13 cellular contexts compared by ENCODE assay signal in the genomic region with DNA sequence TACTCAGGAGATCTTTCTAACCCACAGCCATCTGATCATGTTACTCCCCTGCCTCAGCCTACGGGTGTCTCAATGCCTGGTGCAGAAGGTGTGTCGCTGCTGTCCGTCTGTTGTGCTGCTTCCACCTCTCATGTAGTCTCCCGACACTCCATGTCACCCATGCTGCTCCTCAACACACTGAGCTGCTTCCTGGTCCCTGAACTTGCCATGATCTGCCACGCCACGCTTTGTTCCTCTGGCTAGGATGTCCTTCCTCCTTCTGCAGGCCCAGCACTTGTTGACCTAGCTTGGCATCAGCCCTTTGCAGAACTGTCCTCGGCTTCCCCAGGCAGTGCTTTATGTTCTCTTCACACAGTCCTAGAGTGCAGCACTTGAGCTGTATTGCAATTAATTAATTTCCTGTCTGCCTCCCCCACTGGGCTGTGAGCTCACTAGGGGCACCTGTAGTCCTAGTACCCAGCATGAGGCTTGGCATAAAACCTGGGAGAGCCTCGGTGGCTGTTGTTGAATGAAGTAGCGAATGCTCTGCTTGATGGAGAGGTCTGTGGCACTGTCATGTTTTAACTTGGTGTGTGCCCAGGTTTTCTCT. TPM values are rescaled to one million over a fixed set of nuclear protein-coding genes. Genes with fewer than 3 reads are reported as not detected.
DNase-seq lines count a peak whose midpoint lies in the region; ATAC-seq and TF ChIP-seq lines count a peak whose summit lies in the region.
"Had no signal": no experiment of that assay in that cellular context is flagged by ENCODE, and none has a peak within 500 bp of the region (broad histone marks: within the 10 kb centered on the region; RNA-seq: fewer than 3 reads in every experiment).

No MANE protein-coding gene starts in this region.

- no peak for TF ChIP-seq CTCF in GM23338 (conservative IDR thresholded peaks at IDR 0.05; ENCODE audit: low read depth in 2 of 2)
- TF ChIP-seq CTCF in neural progenitor cell (IDR thresholded peaks at IDR 0.05) = no peak

- intact Hi-C loops in CD4-positive, alpha-beta memory T cell (cut with micrococcal nuclease) = no loop called here
- intact Hi-C loops in head of caudate nucleus (cut with DNase I) = no loop called here
- intact Hi-C loops in activated T-helper 2 cell treated with anti-CD3 and anti-CD28 coated beads, Interferon-gamma antibody, Interleukin-2, Interleukin-4, amounts not matched to agents 10 μg/mL and 5 μg/mL and 100 μg/mL, durations not matched to agents 14 hours and 24 hours and 36 hours (cut with micrococcal nuclease) = no loop called here

- H3K4me1 ChIP-seq in CD4-positive, alpha-beta memory T cell (ENCODE audit: insufficient read depth, low read length) = peaks cover 45% of the 10 kb centered on the region
- H3K4me1 ChIP-seq in GM23338 (ENCODE audit: insufficient read depth) (peaks cover 31% of the 10 kb centered on the region), neural progenitor cell (peaks cover 26% of the 10 kb centered on the region)

- peaks cover 50% of the 10 kb centered on the region for H3K36me3 ChIP-seq in CD4-positive, alpha-beta memory T cell (ENCODE audit: insufficient read depth, low read length)
- H3K36me3 ChIP-seq in GM23338 (ENCODE audit: insufficient read depth) = peaks cover 25% of the 10 kb centered on the region; the same call in 1 of the 2 replicates
- H3K36me3 ChIP-seq in neural progenitor cell = no peaks in the 10 kb centered on the region

- H3K4me2 ChIP-seq in GM23338 = no peak overlapping the region
- H3K4me2 ChIP-seq in neural progenitor cell = no peak overlapping the region

- no peaks in the 10 kb centered on the region for H3K9me3 ChIP-seq in CD4-positive, alpha-beta memory T cell (ENCODE audit: control insufficient read depth in 1 of 2, low read length in 2 of 2)
- no peaks in the 10 kb centered on the region for H3K9me3 ChIP-seq in neural progenitor cell (ENCODE audit: low read depth)

- H3K36me3 Mint-ChIP-seq in CD4-positive, alpha-beta memory T cell = peaks cover 26 to 78% of the 10 kb centered on the region in 2 donors
- H3K36me3 Mint-ChIP-seq in GM23338 (ENCODE audit: low read depth) = peaks cover 38% of the 10 kb centered on the region
- peaks cover 100% of the 10 kb centered on the region for H3K36me3 Mint-ChIP-seq in activated T-helper 17 cell treated with anti-CD3 and anti-CD28 coated beads, Interleukin-2, amount 50 U/mL, for 72 hours (ENCODE audit: low read depth)
- H3K36me3 Mint-ChIP-seq in neural progenitor cell = peaks cover 23% of the 10 kb centered on the region
- H3K36me3 Mint-ChIP-seq in activated T-helper 2 cell treated with anti-CD3 and anti-CD28 coated beads, Interferon-gamma antibody, Interleukin-2, Interleukin-4, amounts not matched to agents 10 μg/mL and 5 μg/mL and 100 μg/mL, durations not matched to agents 14 hours and 24 hours and 36 hours (ENCODE audit: low read depth) = peaks cover 66% of the 10 kb centered on the region

- no peak overlapping the region for H3K27ac ChIP-seq in CD4-positive, alpha-beta memory T cell (ENCODE audit: low read depth, low read length)
- H3K27ac ChIP-seq in GM23338 (ENCODE audit: low read depth) (no peak overlapping the region), neural progenitor cell (no peak overlapping the region)
- H3K27ac ChIP-seq: parathyroid adenoma had no signal

- H4K20me1 ChIP-seq in GM23338 (replicated peaks; ENCODE audit: insufficient read depth) (peaks cover 54% of the 10 kb centered on the region), neural progenitor cell (ENCODE audit: low read depth) (peaks cover 74% of the 10 kb centered on the region)

- no peaks in the 10 kb centered on the region for H3K27me3 Mint-ChIP-seq in CD4-positive, alpha-beta memory T cell
- peaks cover 7% of the 10 kb centered on the region for H3K27me3 Mint-ChIP-seq in GM23338 (ENCODE audit: insufficient read depth, low read depth, poor library complexity)
- H3K27me3 Mint-ChIP-seq in activated T-helper 17 cell treated with anti-CD3 and anti-CD28 coated beads, Interleukin-2, amount 50 U/mL, for 72 hours = no peaks in the 10 kb centered on the region
- H3K27me3 Mint-ChIP-seq in neural progenitor cell (ENCODE audit: insufficient read depth, low read depth) = peaks cover 10% of the 10 kb centered on the region
- H3K27me3 Mint-ChIP-seq in activated T-helper 2 cell treated with anti-CD3 and anti-CD28 coated beads, Interferon-gamma antibody, Interleukin-2, Interleukin-4, amounts not matched to agents 10 μg/mL and 5 μg/mL and 100 μg/mL, durations not matched to agents 14 hours and 24 hours and 36 hours (ENCODE audit: low read depth) = no peaks in the 10 kb centered on the region

- peaks cover 36 to 49% (median 43%) of the 10 kb centered on the region in 4 donors for H3K4me1 Mint-ChIP-seq in CD4-positive, alpha-beta memory T cell
- H3K4me1 Mint-ChIP-seq in GM23338 (peaks cover 42% of the 10 kb centered on the region), neural progenitor cell (peaks cover 44% of the 10 kb centered on the region)
- H3K4me1 Mint-ChIP-seq in activated T-helper 17 cell treated with anti-CD3 and anti-CD28 coated beads, Interleukin-2, amount 50 U/mL, for 72 hours = peaks cover 54% of the 10 kb centered on the region
- peaks cover 33% of the 10 kb centered on the region for H3K4me1 Mint-ChIP-seq in activated T-helper 2 cell treated with anti-CD3 and anti-CD28 coated beads, Interferon-gamma antibody, Interleukin-2, Interleukin-4, amounts not matched to agents 10 μg/mL and 5 μg/mL and 100 μg/mL, durations not matched to agents 14 hours and 24 hours and 36 hours (ENCODE audit: low read depth)

- CTCF ChIA-PET in CD4-positive, alpha-beta memory T cell (lab: Charles Lee; ENCODE audit: partially characterized antibody) = interaction anchor here (0.9 to 2.0 kb wide), 3 partner anchors 10 to 52 kb away, joined by 4 to 5 read pairs (median 5); no protein-coding TSS in a partner anchor

- H3K4me3 Mint-ChIP-seq in CD4-positive, alpha-beta memory T cell = peak overlapping the region in 1 of 8 donors; percentile 10
- no peak overlapping the region; the same call in 2 of the 3 replicates for H3K4me3 Mint-ChIP-seq in GM23338
- H3K4me3 Mint-ChIP-seq in activated T-helper 17 cell treated with anti-CD3 and anti-CD28 coated beads, Interleukin-2, amount 50 U/mL, for 72 hours = no peak overlapping the region
- H3K4me3 Mint-ChIP-seq in neural progenitor cell = peak overlapping the region; percentile 2
- H3K4me3 Mint-ChIP-seq in activated T-helper 2 cell treated with anti-CD3 and anti-CD28 coated beads, Interferon-gamma antibody, Interleukin-2, Interleukin-4, amounts not matched to agents 10 μg/mL and 5 μg/mL and 100 μg/mL, durations not matched to agents 14 hours and 24 hours and 36 hours (ENCODE audit: low read depth) = no peak overlapping the region

- H3K27ac Mint-ChIP-seq in CD4-positive, alpha-beta memory T cell = peak overlapping the region in 6 of 7 donors; percentile 46 to 85 (median 64)
- H3K27ac Mint-ChIP-seq in GM23338 = peak overlapping the region; percentile 54; the same call in 1 of the 2 replicates
- H3K27ac Mint-ChIP-seq in activated T-helper 17 cell treated with anti-CD3 and anti-CD28 coated beads, Interleukin-2, amount 50 U/mL, for 72 hours = peak overlapping the region; percentile 49
- H3K27ac Mint-ChIP-seq in neural progenitor cell = no peak overlapping the region
- H3K27ac Mint-ChIP-seq in activated T-helper 2 cell treated with anti-CD3 and anti-CD28 coated beads, Interferon-gamma antibody, Interleukin-2, Interleukin-4, amounts not matched to agents 10 μg/mL and 5 μg/mL and 100 μg/mL, durations not matched to agents 14 hours and 24 hours and 36 hours = no peak overlapping the region

- no peak for DNase-seq in CD4-positive, alpha-beta memory T cell
- DNase-seq in GM23338 (ENCODE audit: low spot score) = no peak
- no peak for DNase-seq in neural progenitor cell (ENCODE audit: low spot score)
- DNase-seq in head of caudate nucleus = no peak
- no peak for DNase-seq in activated T-helper 2 cell treated with anti-CD3 and anti-CD28 coated beads, Interferon-gamma antibody, Interleukin-2, Interleukin-4, amounts not matched to agents 10 μg/mL and 5 μg/mL and 100 μg/mL, durations not matched to agents 14 hours and 24 hours and 36 hours (ENCODE audit: low spot score)
- DNase-seq: effector memory CD4-positive, alpha-beta T cell; KG1; NCI-H446; SHP77 treated with DMSO at 0.1 percent for 48 hours had no signal

- no peak overlapping the region for H3K9ac ChIP-seq in neural progenitor cell
- H3K9ac ChIP-seq: parathyroid adenoma had no signal

- ATAC-seq in GM23338 (no peak), HG03095 (IDR thresholded peaks at IDR 0.05; ENCODE audit: unreplicated experiment) (no peak)
- ATAC-seq in activated T-helper 17 cell treated with anti-CD3 and anti-CD28 coated beads, Interleukin-2, amount 50 U/mL, for 72 hours (replicated peaks) = no peak
- ATAC-seq: left colon had no signal

- no peaks in the 10 kb centered on the region for H3K27me3 ChIP-seq in CD4-positive, alpha-beta memory T cell (ENCODE audit: insufficient read depth, low read length)
- no peaks in the 10 kb centered on the region for H3K27me3 ChIP-seq in GM23338 (ENCODE audit: insufficient read depth)
- H3K27me3 ChIP-seq in neural progenitor cell = no peaks in the 10 kb centered on the region

- H3F3A ChIP-seq in GM23338 (replicated peaks; ENCODE audit: low read depth) (0 out of 2 replicates have a peak, but pooled peaks cover 4% of the 10 kb centered on the region), neural progenitor cell (ENCODE audit: low read depth) (peaks cover 26% of the 10 kb centered on the region)

- POLR2A ChIA-PET in CD4-positive, alpha-beta memory T cell (lab: Charles Lee; ENCODE audit: partially characterized antibody) = interaction anchor here (8.8 to 41.4 kb wide), 2 partner anchors 7 to 34 kb away, joined by 50 to 1746 read pairs; partner anchors contain the start of genes GTPBP1 and SUN2

- H3K4me3 ChIP-seq in CD4-positive, alpha-beta memory T cell (ENCODE audit: low read length in 2 of 2) = no peak overlapping the region
- H3K4me3 ChIP-seq in GM23338 (no peak overlapping the region), neural progenitor cell (no peak overlapping the region)

- H3K79me2 ChIP-seq in GM23338 (replicated peaks; ENCODE audit: insufficient read depth) (peaks cover 55% of the 10 kb centered on the region), neural progenitor cell (ENCODE audit: low read depth) (peaks cover 57% of the 10 kb centered on the region)

- no peaks in the 10 kb centered on the region for H3K9me3 Mint-ChIP-seq in CD4-positive, alpha-beta memory T cell
- H3K9me3 Mint-ChIP-seq in GM23338 (no peaks in the 10 kb centered on the region), neural progenitor cell (no peaks in the 10 kb centered on the region)
- no peaks in the 10 kb centered on the region for H3K9me3 Mint-ChIP-seq in activated T-helper 17 cell treated with anti-CD3 and anti-CD28 coated beads, Interleukin-2, amount 50 U/mL, for 72 hours
- no peaks in the 10 kb centered on the region for H3K9me3 Mint-ChIP-seq in activated T-helper 2 cell treated with anti-CD3 and anti-CD28 coated beads, Interferon-gamma antibody, Interleukin-2, Interleukin-4, amounts not matched to agents 10 μg/mL and 5 μg/mL and 100 μg/mL, durations not matched to agents 14 hours and 24 hours and 36 hours

- H2AFZ ChIP-seq in GM23338 = no peak overlapping the region
- no peak overlapping the region for H2AFZ ChIP-seq in neural progenitor cell (replicated peaks)
- H2AFZ ChIP-seq: parathyroid adenoma had no signal

- H3K9me2 ChIP-seq in GM23338 (ENCODE audit: insufficient read depth) = no peaks in the 10 kb centered on the region

RNA-seq across cellular contexts. Expression of gene GTPBP1, which starts 9.5 kb away (rescaled TPM):
- total RNA-seq in CD4-positive, alpha-beta memory T cell = 10 to 100 TPM; 94.1 to 96.6 TPM
- 10 to 100 TPM; 14.6 to 30.8 TPM for polyA plus RNA-seq in CD4-positive, alpha-beta memory T cell
- total RNA-seq in GM23338 (2014; rRNA removed; shearing (Covaris generic)) = 79.9 and 88.4 TPM in 2 replicates
- 27.2 and 31.0 TPM in 2 replicates for polyA plus RNA-seq in GM23338 (2016; fragmentation: Nextera tagmentation; extraction: Ambion mirVana)
- 10 to 100 TPM; 70.6 to 92.3 TPM for total RNA-seq in activated T-helper 17 cell treated with anti-CD3 and anti-CD28 coated beads, Interleukin-2, amount 50 U/mL, for 72 hours
- 40.8 and 91.9 TPM in 2 replicates for total RNA-seq in neural progenitor cell (ENCODE audit: low replicate concordance)
- 101 and 106 TPM in 2 replicates for total RNA-seq in activated T-helper 2 cell treated with anti-CD3 and anti-CD28 coated beads, Interferon-gamma antibody, Interleukin-2, Interleukin-4, amounts not matched to agents 10 μg/mL and 5 μg/mL and 100 μg/mL, durations not matched to agents 14 hours and 24 hours and 36 hours

RNA-seq across cellular contexts. Expression of gene JOSD1, which starts 14.5 kb away (rescaled TPM):
- 10 to 100 TPM; 64.6 to 65.4 TPM for total RNA-seq in CD4-positive, alpha-beta memory T cell
- polyA plus RNA-seq in CD4-positive, alpha-beta memory T cell = 1 to 10 TPM; 8.0 to 9.6 TPM
- total RNA-seq in GM23338 (2014; rRNA removed; shearing (Covaris generic)) = 16.1 and 19.7 TPM in 2 replicates
- 4.6 and 5.5 TPM in 2 replicates for polyA plus RNA-seq in GM23338 (2016; fragmentation: Nextera tagmentation; extraction: Ambion mirVana)
- total RNA-seq in activated T-helper 17 cell treated with anti-CD3 and anti-CD28 coated beads, Interleukin-2, amount 50 U/mL, for 72 hours = 100 to 1,000 TPM in 1 of 2 donors, 10 to 100 TPM in 1; 80.1 to 104 TPM
- 32.4 and 39.2 TPM in 2 replicates for total RNA-seq in neural progenitor cell (ENCODE audit: low replicate concordance)
- total RNA-seq in activated T-helper 2 cell treated with anti-CD3 and anti-CD28 coated beads, Interferon-gamma antibody, Interleukin-2, Interleukin-4, amounts not matched to agents 10 μg/mL and 5 μg/mL and 100 μg/mL, durations not matched to agents 14 hours and 24 hours and 36 hours = 101 and 105 TPM in 2 replicates

RNA-seq across cellular contexts. Expression of gene TOMM22, which starts 33.5 kb away (rescaled TPM):
- total RNA-seq in CD4-positive, alpha-beta memory T cell = 10 to 100 TPM; 41.2 to 42.3 TPM
- polyA plus RNA-seq in CD4-positive, alpha-beta memory T cell = 10 to 100 TPM; 60.3 to 78.9 TPM
- 84.0 and 87.0 TPM in 2 replicates for total RNA-seq in GM23338 (2014; rRNA removed; shearing (Covaris generic))
- polyA plus RNA-seq in GM23338 (2016; fragmentation: Nextera tagmentation; extraction: Ambion mirVana) = 125 and 131 TPM in 2 replicates
- 100 to 1,000 TPM in 1 of 2 donors, 10 to 100 TPM in 1; 59.9 to 138 TPM for total RNA-seq in activated T-helper 17 cell treated with anti-CD3 and anti-CD28 coated beads, Interleukin-2, amount 50 U/mL, for 72 hours
- 63.6 and 134 TPM in 2 replicates for total RNA-seq in neural progenitor cell (ENCODE audit: low replicate concordance)
- 128 and 138 TPM in 2 replicates for total RNA-seq in activated T-helper 2 cell treated with anti-CD3 and anti-CD28 coated beads, Interferon-gamma antibody, Interleukin-2, Interleukin-4, amounts not matched to agents 10 μg/mL and 5 μg/mL and 100 μg/mL, durations not matched to agents 14 hours and 24 hours and 36 hours

RNA-seq across cellular contexts. Expression of gene SUN2, which starts 40.5 kb away (rescaled TPM):
- 1,000 to 10,000 TPM in 1 of 2 experiments, 100 to 1,000 TPM in 1; 988 to 1,004 TPM for total RNA-seq in CD4-positive, alpha-beta memory T cell
- polyA plus RNA-seq in CD4-positive, alpha-beta memory T cell = 100 to 1,000 TPM; 323 to 643 TPM
- total RNA-seq in GM23338 (2014; rRNA removed; shearing (Covaris generic)) = 12.6 and 17.6 TPM in 2 replicates
- 7.2 and 8.2 TPM in 2 replicates for polyA plus RNA-seq in GM23338 (2016; fragmentation: Nextera tagmentation; extraction: Ambion mirVana)
- total RNA-seq in activated T-helper 17 cell treated with anti-CD3 and anti-CD28 coated beads, Interleukin-2, amount 50 U/mL, for 72 hours = 100 to 1,000 TPM; 193 to 216 TPM
- total RNA-seq in neural progenitor cell (ENCODE audit: low replicate concordance) = 16.2 and 33.5 TPM in 2 replicates
- 121 and 123 TPM in 2 replicates for total RNA-seq in activated T-helper 2 cell treated with anti-CD3 and anti-CD28 coated beads, Interferon-gamma antibody, Interleukin-2, Interleukin-4, amounts not matched to agents 10 μg/mL and 5 μg/mL and 100 μg/mL, durations not matched to agents 14 hours and 24 hours and 36 hours

RNA-seq across cellular contexts. Expression of gene CBY1, which starts 58.8 kb away (rescaled TPM):
- total RNA-seq in CD4-positive, alpha-beta memory T cell = 10 to 100 TPM; 30.4 to 35.2 TPM
- polyA plus RNA-seq in CD4-positive, alpha-beta memory T cell = 10 to 100 TPM in 1 of 2 donors, 1 to 10 TPM in 1; 3.8 to 10.5 TPM
- total RNA-seq in GM23338 (2014; rRNA removed; shearing (Covaris generic)) = 12.8 and 13.2 TPM in 2 replicates
- polyA plus RNA-seq in GM23338 (2016; fragmentation: Nextera tagmentation; extraction: Ambion mirVana) = 36.1 and 36.4 TPM in 2 replicates
- 10 to 100 TPM; 10.4 to 11.5 TPM for total RNA-seq in activated T-helper 17 cell treated with anti-CD3 and anti-CD28 coated beads, Interleukin-2, amount 50 U/mL, for 72 hours
- total RNA-seq in neural progenitor cell (ENCODE audit: low replicate concordance) = 23.1 and 25.8 TPM in 2 replicates
- total RNA-seq in activated T-helper 2 cell treated with anti-CD3 and anti-CD28 coated beads, Interferon-gamma antibody, Interleukin-2, Interleukin-4, amounts not matched to agents 10 μg/mL and 5 μg/mL and 100 μg/mL, durations not matched to agents 14 hours and 24 hours and 36 hours = 10.3 and 11.2 TPM in 2 replicates

Comparison
In these comparisons a context has a peak if more than half of its experiments do, and no peak if none do; other contexts are left out.
1. H3K27ac Mint-ChIP-seq: peak in CD4-positive, alpha-beta memory T cell (6 of 7), GM23338 (single experiment) and activated T-helper 17 cell treated with anti-CD3 and anti-CD28 coated beads, Interleukin-2, amount 50 U/mL, for 72 hours (single experiment); none in neural progenitor cell (single experiment) and activated T-helper 2 cell treated with anti-CD3 and anti-CD28 coated beads, Interferon-gamma antibody, Interleukin-2, Interleukin-4, amounts not matched to agents 10 μg/mL and 5 μg/mL and 100 μg/mL, durations not matched to agents 14 hours and 24 hours and 36 hours (single experiment).